ENCODE assay signal across 27 cellular contexts in the genomic region with DNA sequence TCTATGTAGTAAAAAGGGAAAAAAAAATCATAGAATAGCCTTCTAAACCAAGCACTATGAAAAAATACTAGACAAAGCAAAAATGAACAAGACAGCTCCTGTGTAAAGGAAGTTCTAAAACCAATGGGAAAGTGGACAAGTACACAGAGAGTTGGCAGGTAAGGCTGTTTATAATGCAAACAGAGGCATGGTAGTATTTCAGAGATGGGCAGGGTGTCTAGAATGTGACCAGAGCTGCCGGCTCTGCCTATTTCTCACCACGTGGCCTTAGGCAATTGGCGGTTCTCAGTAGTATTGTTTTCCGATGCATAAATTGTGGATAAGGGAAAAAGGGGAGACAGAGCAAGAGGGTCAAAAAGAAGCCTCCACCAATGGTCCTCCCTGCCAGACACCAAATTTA.
"Had no signal": no experiment of that assay in that cellular context is flagged by ENCODE, and none has a peak within 500 bp of the region (broad histone marks: within the 10 kb centered on the region; RNA-seq: fewer than 3 reads in every experiment).

No MANE protein-coding gene starts in this region.

- H3K27ac ChIP-seq: dorsolateral prefrontal cortex, gastrocnemius medialis, heart right ventricle, left lung, lower lobe of right lung, parathyroid adenoma, psoas muscle, sigmoid colon, skin epidermis, stomach, thoracic aorta had no signal

- DNase-seq: cortex of kidney; dorsolateral prefrontal cortex; effector CD8-positive, alpha-beta T cell; gastrocnemius medialis; heart right ventricle; hypothalamus; kidney glomerular epithelial cell; left lung; lower lobe of right lung; mesenchymal stem cell; midbrain; naive thymus-derived CD4-positive, alpha-beta T cell; nephron progenitor cell; psoas muscle; retina; sigmoid colon; stimulated activated CD4-positive, alpha-beta T cell treated with anti-CD3 and anti-CD28 coated beads, Interleukin-12 subunit alpha, Interleukin-12 subunit beta, amount 100 ng/mL, for 4 hours; stimulated activated naive CD4-positive, alpha-beta T cell; stomach; substantia nigra; trophoblast cell had no signal

- H3K79me2 ChIP-seq: parathyroid adenoma had no signal

- H3K9me3 ChIP-seq: gastrocnemius medialis, lower lobe of right lung, psoas muscle, sigmoid colon, stomach, thoracic aorta had no signal

- H3K27me3 ChIP-seq: gastrocnemius medialis, left lung, sigmoid colon, stomach had no signal

- H2AFZ ChIP-seq: parathyroid adenoma had no signal

- H3K4me3 ChIP-seq: dorsolateral prefrontal cortex, gastrocnemius medialis, heart right ventricle, left lung, lower lobe of right lung, psoas muscle, sigmoid colon, skin epidermis, stomach, thoracic aorta had no signal

- FAIRE-seq: endometrium, islet of Langerhans had no signal

- H3K9ac ChIP-seq: parathyroid adenoma had no signal

- ATAC-seq: esophagus mucosa; gastrocnemius medialis; heart right ventricle; left lung; lower lobe of right lung; naive thymus-derived CD4-positive, alpha-beta T cell; psoas muscle had no signal

- H3K36me3 ChIP-seq: gastrocnemius medialis, heart right ventricle, left lung, lower lobe of right lung, sigmoid colon, stomach, thoracic aorta had no signal

- H3K4me1 ChIP-seq: gastrocnemius medialis, left lung, lower lobe of right lung, parathyroid adenoma, psoas muscle, sigmoid colon had no signal
